Comparison of ENCODE assay signal across 1 cellular context in genomic region chr2:37295469-37296073, GRCh38.
TF ChIP-seq lines count a peak whose summit lies in the region.

No MANE protein-coding gene starts in this region.

TF ChIP-seq in HEK293, 187 proteins besides CTCF, POLR2A, EP300 and RAD21 (continued from another document):
- TF ChIP-seq ZNF704 (tag by site-specific recombination; IDR thresholded peaks at IDR 0.05) (no peak), WT1 (tag by site-specific recombination; IDR thresholded peaks at IDR 0.05) (no peak), KLF7 (tag by site-specific recombination; IDR thresholded peaks at IDR 0.05; ENCODE audit: borderline replicate concordance) (no peak), ZNF518A (tag by site-specific recombination; conservative IDR thresholded peaks at IDR 0.05; ENCODE audit: low read depth) (no peak), PRDM1 (tag by site-specific recombination; IDR thresholded peaks at IDR 0.05) (0 out of 2 replicates have a peak, but pooled peaks have one; percentile 60), ZNF830 (tag by site-specific recombination; IDR thresholded peaks at IDR 0.05; ENCODE audit: low read depth) (no peak), INSM2 (tag by site-specific recombination; IDR thresholded peaks at IDR 0.05) (no peak), ATF2 (tag by site-specific recombination; IDR thresholded peaks at IDR 0.05; ENCODE audit: low read depth) (no peak), ZNF48 (tag by site-specific recombination; IDR thresholded peaks at IDR 0.05) (no peak), ZBTB8A (tag by site-specific recombination; IDR thresholded peaks at IDR 0.05) (no peak), PRDM6 (tag by site-specific recombination; IDR thresholded peaks at IDR 0.05) (peak; percentile 76), ZNF660 (tag by site-specific recombination; IDR thresholded peaks at IDR 0.05) (no peak), ZNF426 (tag by site-specific recombination; IDR thresholded peaks at IDR 0.05) (no peak), ZNF843 (tag by site-specific recombination; IDR thresholded peaks at IDR 0.05) (peak; percentile 75), ZNF792 (tag by site-specific recombination; IDR thresholded peaks at IDR 0.05) (no peak), ZNF350 (tag by site-specific recombination; IDR thresholded peaks at IDR 0.05) (no peak), ZNF707 (tag by site-specific recombination; IDR thresholded peaks at IDR 0.05) (no peak), ZNF777 (tag by site-specific recombination; IDR thresholded peaks at IDR 0.05; ENCODE audit: borderline replicate concordance) (no peak), BCL11B (tag by site-specific recombination; IDR thresholded peaks at IDR 0.05; ENCODE audit: low read depth) (no peak)
TF ChIP-seq in HEK293: peak in this region for 4.
